ENCODE assay signal across 16 cellular contexts in the genomic region with DNA sequence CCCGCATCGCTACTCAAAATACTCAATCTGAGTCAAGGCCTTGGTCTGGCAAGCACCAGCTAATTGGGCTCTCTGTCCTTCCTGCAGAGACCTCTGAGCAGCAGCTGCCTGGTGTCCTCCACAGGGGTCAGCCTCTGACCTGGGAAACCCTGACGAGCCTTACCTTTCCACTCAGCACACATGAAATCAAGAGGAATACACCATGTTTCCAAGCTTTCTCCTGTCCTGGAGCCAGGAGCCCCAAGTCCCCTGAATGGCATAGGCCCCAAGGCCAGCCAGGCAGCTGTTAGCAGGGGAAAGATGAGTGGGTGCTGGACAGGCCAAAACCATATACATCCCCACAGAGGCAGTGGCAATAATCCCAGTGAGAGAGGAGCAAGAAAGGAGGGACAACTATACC. TPM values are rescaled to one million over a fixed set of nuclear protein-coding genes. Genes with fewer than 3 reads are reported as not detected.
DNase-seq lines count a peak whose midpoint lies in the region; ATAC-seq and TF ChIP-seq lines count a peak whose summit lies in the region.
"Had no signal": no experiment of that assay in that cellular context is flagged by ENCODE, and none has a peak within 500 bp of the region (broad histone marks: within the 10 kb centered on the region; RNA-seq: fewer than 3 reads in every experiment).

No MANE protein-coding gene starts in this region.

- no peaks in the 10 kb centered on the region for H3K79me2 ChIP-seq in H9 (ENCODE audit: insufficient read depth, low read length)

- no peak overlapping the region for H3K27ac Mint-ChIP-seq in H9
- H3K27ac Mint-ChIP-seq in naive thymus-derived CD8-positive, alpha-beta T cell: peak overlapping the region in 1 of 10 donors; percentile 43
- H3K27ac Mint-ChIP-seq: CD4-positive, alpha-beta T cell; GM23338 had no signal

- no peak overlapping the region for H3K18ac ChIP-seq in H9 (ENCODE audit: insufficient read length, low read depth, low read length)

- no peaks in the 10 kb centered on the region for H3K9me3 ChIP-seq in H9 (ENCODE audit: control insufficient read depth, low read depth, low read length)
- peaks cover 0 to 11% of the 10 kb centered on the region in 2 donors for H3K9me3 ChIP-seq in ovary
- H3K9me3 ChIP-seq: A549, Caco-2 had no signal

- TF ChIP-seq CTCF in H9 (conservative IDR thresholded peaks at IDR 0.05) (no peak), ovary (IDR thresholded peaks at IDR 0.05) (no peak)

- H3K4me3 ChIP-seq in ovary: no peak overlapping the region
- H3K4me3 ChIP-seq: A549, GM23338 had no signal

- peaks cover 0 to 5% of the 10 kb centered on the region in 2 experiments; a peak in 3 of 5 replicates for H3K9me3 Mint-ChIP-seq in H9
- peaks cover 0 to 32% (median 2%) of the 10 kb centered on the region in 9 donors for H3K9me3 Mint-ChIP-seq in naive thymus-derived CD8-positive, alpha-beta T cell
- H3K9me3 Mint-ChIP-seq: CD4-positive, alpha-beta T cell had no signal

- no peak overlapping the region for H2BK120ac ChIP-seq in H9 (ENCODE audit: low read depth, low read length, poor library complexity, severe bottlenecking)

- peak; percentile 47 for DNase-seq in activated effector memory CD4-positive, alpha-beta T cell treated with anti-CD3 and anti-CD28 coated beads, Interleukin-2, amount 50 U/mL, for 16 hours
- DNase-seq in activated effector memory CD4-positive, alpha-beta T cell treated with Interleukin-2 at 50 U/mL for 16 hours: no peak
- DNase-seq in H9 (peak; percentile 9), sciatic nerve (ENCODE audit: low spot score) (peak; percentile 13), ovary (no peak), NCI-H2029 treated with DMSO at 0.1 percent for 48 hours (lab: John Stamatoyannopoulos, UW) (no peak)
- DNase-seq in naive thymus-derived CD8-positive, alpha-beta T cell: no peak
- DNase-seq: AML-193; Caco-2; CD4-positive, alpha-beta T cell had no signal

- H3K56ac ChIP-seq in H9 (ENCODE audit: insufficient read length, low read depth, low read length): no peak overlapping the region

- no peak overlapping the region for H3K14ac ChIP-seq in H9 (ENCODE audit: insufficient read depth, low read length)

- no peak overlapping the region for H2AFZ ChIP-seq in H9 (ENCODE audit: low read length)
- H2AFZ ChIP-seq: GM23338 had no signal

- no peak overlapping the region for H3K4me3 Mint-ChIP-seq in H9
- no peak overlapping the region for H3K4me3 Mint-ChIP-seq in naive thymus-derived CD8-positive, alpha-beta T cell
- H3K4me3 Mint-ChIP-seq: CD4-positive, alpha-beta T cell; GM23338 had no signal

- POLR2A ChIA-PET in naive thymus-derived CD8-positive, alpha-beta T cell (lab: Charles Lee): no interaction called here

- H2BK12ac ChIP-seq in H9 (ENCODE audit: insufficient read length, low read depth, low read length): no peak overlapping the region

- H3T11ph ChIP-seq in H9 (ENCODE audit: low read length): no peak overlapping the region

- no peak overlapping the region for H3K23ac ChIP-seq in H9 (ENCODE audit: insufficient read length, low read depth, low read length)

- H3K36me3 Mint-ChIP-seq in H9 (ENCODE audit: insufficient read depth in 1 of 3, low read depth in 3 of 3): peaks cover 0 to 4% (median 3%) of the 10 kb centered on the region in 3 experiments; a peak in 2 of 7 replicates
- peaks cover 0 to 9% (median 4%) of the 10 kb centered on the region in 3 donors for H3K36me3 Mint-ChIP-seq in naive thymus-derived CD8-positive, alpha-beta T cell

- no peak overlapping the region for H3K4ac ChIP-seq in H9 (ENCODE audit: low read depth, low read length)

- no peaks in the 10 kb centered on the region for H3K23me2 ChIP-seq in H9 (ENCODE audit: insufficient read length, low read depth, low read length, poor library complexity, severe bottlenecking)

- no peak overlapping the region for H4K5ac ChIP-seq in H9 (ENCODE audit: insufficient read length, low read depth, low read length)

- no peak overlapping the region for H4K8ac ChIP-seq in H9 (replicated peaks; ENCODE audit: insufficient read length, low read depth, low read length)

- no peaks in the 10 kb centered on the region for H3K27me3 ChIP-seq in H9 (ENCODE audit: insufficient read depth, low read length)
- H3K27me3 ChIP-seq in ovary: no peaks in the 10 kb centered on the region

- H4K91ac ChIP-seq in H9 (ENCODE audit: insufficient read length, low read depth, low read length): no peak overlapping the region

- no peak overlapping the region for H2BK15ac ChIP-seq in H9 (ENCODE audit: low read depth, low read length)

- peaks cover 47% of the 10 kb centered on the region in 2 experiments for H3K4me1 Mint-ChIP-seq in H9
- peaks cover 4 to 11% (median 7%) of the 10 kb centered on the region in 4 donors for H3K4me1 Mint-ChIP-seq in naive thymus-derived CD8-positive, alpha-beta T cell

- no peaks in the 10 kb centered on the region for H4K20me1 ChIP-seq in H9 (ENCODE audit: control insufficient read depth, insufficient read depth, insufficient read length)

- ATAC-seq in sciatic nerve: no peak
- ATAC-seq in naive thymus-derived CD8-positive, alpha-beta T cell: no peak
- ATAC-seq: A549, GM23338 had no signal

- H3K4me2 ChIP-seq in H9 (ENCODE audit: insufficient read depth, insufficient read length, low read length): no peak overlapping the region
- H3K4me2 ChIP-seq: A549, GM23338 had no signal

- H3K36me3 ChIP-seq in ovary: no peaks in the 10 kb centered on the region

- H3K27ac ChIP-seq in H9 (ENCODE audit: insufficient read length, low read depth, low read length) (no peak overlapping the region), ovary (no peak overlapping the region)
- H3K27ac ChIP-seq: 22Rv1, A549, C4-2B had no signal

- no peak overlapping the region for H2AK5ac ChIP-seq in H9 (ENCODE audit: insufficient read length, low read length)

- H2BK5ac ChIP-seq in H9 (ENCODE audit: insufficient read length, low read length): no peak overlapping the region

- H3K27me3 Mint-ChIP-seq in H9 (ENCODE audit: low read depth): peaks cover 6% of the 10 kb centered on the region
- H3K27me3 Mint-ChIP-seq in naive thymus-derived CD8-positive, alpha-beta T cell: no peaks in the 10 kb centered on the region
- H3K27me3 Mint-ChIP-seq: CD4-positive, alpha-beta T cell had no signal

- no peaks in the 10 kb centered on the region for H3K79me1 ChIP-seq in H9 (ENCODE audit: insufficient read depth, low read depth, low read length, poor library complexity, severe bottlenecking)

- no peak overlapping the region for H3K9ac ChIP-seq in H9 (ENCODE audit: extremely low read depth, insufficient read length, low read length)

- no peak for TF ChIP-seq EP300 in ovary (IDR thresholded peaks at IDR 0.05)

- intact Hi-C loops in sciatic nerve (cut with DNase I) (loop anchor here (5.0 kb wide), 1 partner anchor 594 kb away; no protein-coding TSS in a partner anchor), ovary (cut with DNase I) (no loop called here)

- H2BK20ac ChIP-seq in H9 (ENCODE audit: low read depth, low read length, poor library complexity, severe bottlenecking): no peak overlapping the region

- WGBS in H9 (ENCODE audit: extremely low coverage, insufficient read length, low lambda C conversion rate): no CpG with 5 or more reads among the region's 3 CpGs
- 82 to 100% (median 91%) methylated on average over 3 of the region's 3 CpGs for WGBS in ovary, 3 donors

- no peaks in the 10 kb centered on the region for H3K4me1 ChIP-seq in H9 (ENCODE audit: insufficient read depth, low read length)
- no peaks in the 10 kb centered on the region for H3K4me1 ChIP-seq in ovary (ENCODE audit: insufficient read depth)
- H3K4me1 ChIP-seq: Caco-2 had no signal

- TF ChIP-seq POLR2A in ovary (IDR thresholded peaks at IDR 0.05): no peak

RNA-seq across cellular contexts. Expression of a gene that starts 27.2 kb away (rescaled TPM):
- total RNA-seq in H9 (2021) (1.2 and 1.3 TPM in 2 replicates), sciatic nerve (not detected), ovary (under 1 TPM in 3 of 7 donors, not detected in 4; 0.10 to 0.27 (median 0.11) TPM)
- under 1 TPM; 0.07 to 0.13 TPM for polyA plus RNA-seq in ovary
- not detected for total RNA-seq in naive thymus-derived CD8-positive, alpha-beta T cell
- polyA plus RNA-seq in naive thymus-derived CD8-positive, alpha-beta T cell: under 1 TPM in 1 of 3 donors, not detected in 2; 0.07 TPM
- total RNA-seq: CD4-positive, alpha-beta T cell; HT-29 had no signal
- polyA plus RNA-seq: A549, BJ had no signal

RNA-seq across cellular contexts. Expression of a gene that starts 41.6 kb away (rescaled TPM):
- total RNA-seq in H9 (2021) (not detected in 2 replicates), sciatic nerve (not detected), ovary (not detected)
- not detected for polyA plus RNA-seq in ovary
- not detected for total RNA-seq in naive thymus-derived CD8-positive, alpha-beta T cell
- polyA plus RNA-seq in naive thymus-derived CD8-positive, alpha-beta T cell: not detected
- total RNA-seq: Caco-2; CD4-positive, alpha-beta T cell; GM23338; HT-29 had no signal
- polyA plus RNA-seq: A549, BJ, GM23338 had no signal

RNA-seq across cellular contexts. Expression of a gene that starts 56.7 kb away (rescaled TPM):
- total RNA-seq in H9 (2021) (not detected in 2 replicates), sciatic nerve (not detected), ovary (not detected)
- not detected for polyA plus RNA-seq in ovary
- total RNA-seq in naive thymus-derived CD8-positive, alpha-beta T cell: not detected
- not detected for polyA plus RNA-seq in naive thymus-derived CD8-positive, alpha-beta T cell
- total RNA-seq: Caco-2; CD4-positive, alpha-beta T cell; GM23338; HT-29 had no signal
- polyA plus RNA-seq: A549, BJ, GM23338 had no signal

Comparison
In these comparisons a context has a peak if more than half of its experiments do, and no peak if none do; other contexts are left out.
1. DNase-seq: peak in activated effector memory CD4-positive, alpha-beta T cell treated with anti-CD3 and anti-CD28 coated beads, Interleukin-2, amount 50 U/mL, for 16 hours (single experiment), H9 (single experiment) and sciatic nerve (single experiment); none in activated effector memory CD4-positive, alpha-beta T cell treated with Interleukin-2 at 50 U/mL for 16 hours (single experiment), ovary (0 of 5), NCI-H2029 treated with DMSO at 0.1 percent for 48 hours (single experiment) and naive thymus-derived CD8-positive, alpha-beta T cell (0 of 10).